1 cellular context compared by ENCODE assay signal in the genomic region with DNA sequence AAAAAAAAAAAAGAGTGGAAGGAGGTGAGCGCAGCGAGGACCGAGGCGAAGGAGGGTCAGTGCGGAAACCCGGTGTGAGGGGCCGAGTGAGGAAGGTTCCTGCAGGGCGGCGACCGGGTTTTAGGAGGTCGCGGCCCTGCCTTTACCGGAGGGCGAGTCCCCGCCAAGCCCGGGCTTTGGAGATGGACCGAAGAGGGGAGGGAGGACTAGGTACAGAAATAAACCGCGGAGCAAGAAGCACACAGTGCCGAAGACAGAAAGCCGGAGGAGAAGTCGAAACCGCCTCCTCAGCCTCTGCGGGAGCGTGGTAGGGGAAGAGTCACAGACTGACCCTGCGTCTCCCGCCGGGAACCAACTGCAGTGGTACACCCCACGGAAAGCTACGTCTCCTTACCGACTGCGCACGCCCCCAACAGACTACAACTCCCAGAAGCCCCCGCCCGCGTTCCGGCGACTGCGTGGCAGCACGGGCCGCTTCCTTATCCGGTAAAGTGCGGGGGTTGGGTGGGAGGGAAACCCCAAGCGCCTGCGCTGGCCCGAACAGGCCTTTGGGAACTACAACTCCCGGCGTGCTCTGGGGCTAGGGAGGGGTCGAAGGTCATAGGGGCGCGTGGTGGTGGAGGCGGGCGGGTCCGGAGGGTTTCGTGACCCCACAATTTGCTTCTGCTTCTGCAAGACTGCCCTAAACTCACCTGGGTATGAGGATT.
TF ChIP-seq lines count a peak whose summit lies in the region.

A gene (minus strand): TSS at position 365 of the 707 bp plus-strand sequence. CDS start 380 bp downstream, outside the sequence.

TF ChIP-seq in K562, 482 proteins besides CTCF, POLR2A, EP300 and RAD21 (continued from another document):
- TF ChIP-seq, protein P1, sequence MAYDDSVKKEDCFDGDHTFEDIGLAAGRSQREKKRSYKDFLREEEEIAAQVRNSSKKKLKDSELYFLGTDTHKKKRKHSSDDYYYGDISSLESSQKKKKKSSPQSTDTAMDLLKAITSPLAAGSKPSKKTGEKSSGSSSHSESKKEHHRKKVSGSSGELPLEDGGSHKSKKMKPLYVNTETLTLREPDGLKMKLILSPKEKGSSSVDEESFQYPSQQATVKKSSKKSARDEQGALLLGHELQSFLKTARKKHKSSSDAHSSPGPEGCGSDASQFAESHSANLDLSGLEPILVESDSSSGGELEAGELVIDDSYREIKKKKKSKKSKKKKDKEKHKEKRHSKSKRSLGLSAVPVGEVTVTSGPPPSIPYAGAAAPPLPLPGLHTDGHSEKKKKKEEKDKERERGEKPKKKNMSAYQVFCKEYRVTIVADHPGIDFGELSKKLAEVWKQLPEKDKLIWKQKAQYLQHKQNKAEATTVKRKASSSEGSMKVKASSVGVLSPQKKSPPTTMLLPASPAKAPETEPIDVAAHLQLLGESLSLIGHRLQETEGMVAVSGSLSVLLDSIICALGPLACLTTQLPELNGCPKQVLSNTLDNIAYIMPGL (CRISPR knock-in tag; IDR thresholded peaks at IDR 0.05): no peak
- TF ChIP-seq DIDO1 (tag; IDR thresholded peaks at IDR 0.05; ENCODE audit: low read depth) (0 out of 2 replicates have a peak, but pooled peaks have one; percentile 16), PRPF4 (IDR thresholded peaks at IDR 0.05; ENCODE audit: insufficient read depth, low read depth, low read length, poor library complexity, severe bottlenecking) (peak; percentile 28), ZNF197 (CRISPR knock-in tag; IDR thresholded peaks at IDR 0.05; ENCODE audit: low read depth) (no peak), ZFX (CRISPR knock-in tag; IDR thresholded peaks at IDR 0.05) (peak; percentile 93), SUPT5H (IDR thresholded peaks at IDR 0.05) (peak; percentile 91), TBP (optimal IDR thresholded peaks at IDR 0.05; ENCODE audit: low read depth, low read length) (peak; percentile 89), RAD51 (IDR thresholded peaks at IDR 0.05; ENCODE audit: borderline replicate concordance, low read depth) (peak; percentile 42; the same call in 1 of the 2 replicates), TCF7 (IDR thresholded peaks at IDR 0.05; ENCODE audit: borderline replicate concordance) (no peak), TEAD1 (CRISPR knock-in tag; IDR thresholded peaks at IDR 0.05) (peak in 1 of 2 experiments; percentile 9; a peak in 1 of 4 replicates), XRCC5 (IDR thresholded peaks at IDR 0.05; ENCODE audit: low read depth, low read length) (0 out of 2 replicates have a peak, but pooled peaks have one; percentile 45), MTA2 (IDR thresholded peaks at IDR 0.05; ENCODE audit: low read depth) (peak; percentile 76), CTBP1 (IDR thresholded peaks at IDR 0.05; ENCODE audit: borderline replicate concordance) (no peak), RHOXF2B (CRISPR knock-in tag; conservative IDR thresholded peaks at IDR 0.05) (no peak), HNRNPLL (IDR thresholded peaks at IDR 0.05; ENCODE audit: low read depth, low read length, poor library complexity, severe bottlenecking) (peak; percentile 93), ELF1 (tag; IDR thresholded peaks at IDR 0.05) (peak; percentile 88), CBFA2T3 (IDR thresholded peaks at IDR 0.05) (no peak), RBM15 (IDR thresholded peaks at IDR 0.05; ENCODE audit: insufficient read depth, low read length) (no peak), ZNF57 (CRISPR knock-in tag; IDR thresholded peaks at IDR 0.05) (no peak), CREB1 (IDR thresholded peaks at IDR 0.05) (peak; percentile 79), CREB1 (CRISPR knock-in tag; IDR thresholded peaks at IDR 0.05) (peak; percentile 69; the same call in 1 of the 2 replicates), TCF3 (CRISPR knock-in tag; IDR thresholded peaks at IDR 0.05) (peak; percentile 6; the same call in 1 of the 2 replicates), ZKSCAN8 (CRISPR knock-in tag; IDR thresholded peaks at IDR 0.05) (no peak), MAFG (tag; conservative IDR thresholded peaks at IDR 0.05) (no peak), RB1 (IDR thresholded peaks at IDR 0.05; ENCODE audit: low read depth) (peak; percentile 11; the same call in 1 of the 2 replicates), NBN (IDR thresholded peaks at IDR 0.05; ENCODE audit: low read depth) (0 out of 2 replicates have a peak, but pooled peaks have one; percentile 30), POLR2H (tag; IDR thresholded peaks at IDR 0.05; ENCODE audit: low read depth) (peak; percentile 71)
- TF ChIP-seq, protein P2, sequence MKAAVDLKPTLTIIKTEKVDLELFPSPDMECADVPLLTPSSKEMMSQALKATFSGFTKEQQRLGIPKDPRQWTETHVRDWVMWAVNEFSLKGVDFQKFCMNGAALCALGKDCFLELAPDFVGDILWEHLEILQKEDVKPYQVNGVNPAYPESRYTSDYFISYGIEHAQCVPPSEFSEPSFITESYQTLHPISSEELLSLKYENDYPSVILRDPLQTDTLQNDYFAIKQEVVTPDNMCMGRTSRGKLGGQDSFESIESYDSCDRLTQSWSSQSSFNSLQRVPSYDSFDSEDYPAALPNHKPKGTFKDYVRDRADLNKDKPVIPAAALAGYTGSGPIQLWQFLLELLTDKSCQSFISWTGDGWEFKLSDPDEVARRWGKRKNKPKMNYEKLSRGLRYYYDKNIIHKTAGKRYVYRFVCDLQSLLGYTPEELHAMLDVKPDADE (conservative IDR thresholded peaks at IDR 0.05; ENCODE audit: control insufficient read depth, low read depth, low read length): peak; percentile 93
- TF ChIP-seq, protein P3, sequence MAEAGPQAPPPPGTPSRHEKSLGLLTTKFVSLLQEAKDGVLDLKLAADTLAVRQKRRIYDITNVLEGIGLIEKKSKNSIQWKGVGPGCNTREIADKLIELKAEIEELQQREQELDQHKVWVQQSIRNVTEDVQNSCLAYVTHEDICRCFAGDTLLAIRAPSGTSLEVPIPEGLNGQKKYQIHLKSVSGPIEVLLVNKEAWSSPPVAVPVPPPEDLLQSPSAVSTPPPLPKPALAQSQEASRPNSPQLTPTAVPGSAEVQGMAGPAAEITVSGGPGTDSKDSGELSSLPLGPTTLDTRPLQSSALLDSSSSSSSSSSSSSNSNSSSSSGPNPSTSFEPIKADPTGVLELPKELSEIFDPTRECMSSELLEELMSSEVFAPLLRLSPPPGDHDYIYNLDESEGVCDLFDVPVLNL (CRISPR knock-in tag; IDR thresholded peaks at IDR 0.05; ENCODE audit: low read depth): no peak
- TF ChIP-seq, protein P4, sequence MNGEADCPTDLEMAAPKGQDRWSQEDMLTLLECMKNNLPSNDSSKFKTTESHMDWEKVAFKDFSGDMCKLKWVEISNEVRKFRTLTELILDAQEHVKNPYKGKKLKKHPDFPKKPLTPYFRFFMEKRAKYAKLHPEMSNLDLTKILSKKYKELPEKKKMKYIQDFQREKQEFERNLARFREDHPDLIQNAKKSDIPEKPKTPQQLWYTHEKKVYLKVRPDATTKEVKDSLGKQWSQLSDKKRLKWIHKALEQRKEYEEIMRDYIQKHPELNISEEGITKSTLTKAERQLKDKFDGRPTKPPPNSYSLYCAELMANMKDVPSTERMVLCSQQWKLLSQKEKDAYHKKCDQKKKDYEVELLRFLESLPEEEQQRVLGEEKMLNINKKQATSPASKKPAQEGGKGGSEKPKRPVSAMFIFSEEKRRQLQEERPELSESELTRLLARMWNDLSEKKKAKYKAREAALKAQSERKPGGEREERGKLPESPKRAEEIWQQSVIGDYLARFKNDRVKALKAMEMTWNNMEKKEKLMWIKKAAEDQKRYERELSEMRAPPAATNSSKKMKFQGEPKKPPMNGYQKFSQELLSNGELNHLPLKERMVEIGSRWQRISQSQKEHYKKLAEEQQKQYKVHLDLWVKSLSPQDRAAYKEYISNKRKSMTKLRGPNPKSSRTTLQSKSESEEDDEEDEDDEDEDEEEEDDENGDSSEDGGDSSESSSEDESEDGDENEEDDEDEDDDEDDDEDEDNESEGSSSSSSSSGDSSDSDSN (IDR thresholded peaks at IDR 0.05; ENCODE audit: borderline replicate concordance in 1 of 2, low read depth in 2 of 2, low read length in 2 of 2): 0 out of 4 replicates have a peak, but pooled peaks of 1 of the 2 experiments have one; percentile 52
- TF ChIP-seq, protein P5, sequence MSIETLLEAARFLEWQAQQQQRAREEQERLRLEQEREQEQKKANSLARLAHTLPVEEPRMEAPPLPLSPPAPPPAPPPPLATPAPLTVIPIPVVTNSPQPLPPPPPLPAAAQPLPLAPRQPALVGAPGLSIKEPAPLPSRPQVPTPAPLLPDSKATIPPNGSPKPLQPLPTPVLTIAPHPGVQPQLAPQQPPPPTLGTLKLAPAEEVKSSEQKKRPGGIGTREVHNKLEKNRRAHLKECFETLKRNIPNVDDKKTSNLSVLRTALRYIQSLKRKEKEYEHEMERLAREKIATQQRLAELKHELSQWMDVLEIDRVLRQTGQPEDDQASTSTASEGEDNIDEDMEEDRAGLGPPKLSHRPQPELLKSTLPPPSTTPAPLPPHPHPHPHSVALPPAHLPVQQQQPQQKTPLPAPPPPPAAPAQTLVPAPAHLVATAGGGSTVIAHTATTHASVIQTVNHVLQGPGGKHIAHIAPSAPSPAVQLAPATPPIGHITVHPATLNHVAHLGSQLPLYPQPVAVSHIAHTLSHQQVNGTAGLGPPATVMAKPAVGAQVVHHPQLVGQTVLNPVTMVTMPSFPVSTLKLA (conservative IDR thresholded peaks at IDR 0.05): peak; percentile 92 to 95
